Comparison of ENCODE assay signal across 8 cellular contexts in the genomic region with DNA sequence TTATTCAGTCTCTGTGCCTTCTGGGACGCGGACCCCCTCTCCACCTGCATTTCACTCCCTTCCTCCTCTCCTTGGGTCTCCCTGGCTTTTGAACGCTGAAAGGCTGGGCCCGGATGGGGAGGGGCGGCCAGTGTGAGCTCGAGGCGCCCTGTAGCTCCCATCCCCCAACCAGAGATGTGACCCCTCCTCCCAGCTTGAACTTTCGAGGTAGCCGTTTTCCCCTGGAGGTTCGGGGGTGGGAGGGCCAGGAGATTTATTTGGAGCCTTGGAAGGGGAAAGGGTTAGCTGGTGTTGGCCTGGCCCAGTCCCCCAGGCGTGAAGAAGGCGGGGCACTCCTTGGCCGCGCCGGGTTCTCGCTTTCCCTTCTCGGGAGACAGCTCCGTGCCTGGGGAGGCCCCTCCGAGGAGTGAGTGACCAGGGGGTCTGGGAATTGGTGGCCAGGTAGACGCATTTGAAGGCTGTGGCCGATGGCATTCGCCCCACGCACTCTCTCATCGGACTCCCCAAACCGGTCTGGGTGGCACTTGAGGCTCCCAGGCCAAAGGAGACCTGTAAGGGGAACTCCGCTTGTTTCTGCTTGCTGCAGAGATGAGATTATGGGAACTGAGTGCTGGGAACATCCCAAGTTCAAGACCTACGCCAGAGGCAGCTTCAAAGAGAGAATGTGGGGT. TPM values are rescaled to one million over a fixed set of nuclear protein-coding genes. Genes with fewer than 3 reads are reported as not detected.
DNase-seq lines count a peak whose midpoint lies in the region; ATAC-seq and TF ChIP-seq lines count a peak whose summit lies in the region.

No MANE protein-coding gene starts in this region.

- H3K36me3 ChIP-seq in BJ (ENCODE audit: control insufficient read depth, insufficient read depth, low read length) (peaks cover 2% of the 10 kb centered on the region; the same call in 1 of the 2 replicates), neuronal stem cell (replicated peaks in 1 of 2; ENCODE audit: control insufficient read depth in 2 of 2, insufficient read depth in 2 of 2, low read length in 2 of 2) (peaks cover 5 to 37% of the 10 kb centered on the region in 2 donors)

- H2BK12ac ChIP-seq in neuronal stem cell (ENCODE audit: low read length), result no peak overlapping the region

- H4K8ac ChIP-seq in neuronal stem cell (ENCODE audit: low read depth, low read length), result no peak overlapping the region

- H3K4me2 ChIP-seq in neuronal stem cell (ENCODE audit: insufficient read depth, low read length, poor library complexity, severe bottlenecking), result peak overlapping the region; percentile 95

- H3K27me3 ChIP-seq in BJ (ENCODE audit: control insufficient read depth, insufficient read depth, low read length) (no peaks in the 10 kb centered on the region), HL-60 (ENCODE audit: insufficient read depth, poor library complexity, severe bottlenecking) (no peaks in the 10 kb centered on the region), foreskin keratinocyte (no peaks in the 10 kb centered on the region), neuronal stem cell (ENCODE audit: control insufficient read depth in 3 of 3, insufficient read depth in 3 of 3, low read depth in 1 of 3, low read length in 3 of 3) (no peaks in the 10 kb centered on the region)

- peak overlapping the region; percentile 98 for H2AFZ ChIP-seq in neuronal stem cell (ENCODE audit: low read length)

- H3K18ac ChIP-seq in neuronal stem cell (ENCODE audit: low read length), result peak overlapping the region; percentile 92

- no peak overlapping the region for H4K91ac ChIP-seq in neuronal stem cell (ENCODE audit: low read depth, low read length, poor library complexity)

- no peaks in the 10 kb centered on the region for H3K9me3 Mint-ChIP-seq in activated T-cell treated with anti-CD3 and anti-CD28 coated beads, Interleukin-2, amount 50 U/mL, for 24 hours

- no peaks in the 10 kb centered on the region for H3K27me3 Mint-ChIP-seq in activated T-cell treated with anti-CD3 and anti-CD28 coated beads, Interleukin-2, amount 50 U/mL, for 24 hours

- peak overlapping the region; percentile 67 for H3K27ac Mint-ChIP-seq in activated T-cell treated with anti-CD3 and anti-CD28 coated beads, Interleukin-2, amount 50 U/mL, for 24 hours

- no peaks in the 10 kb centered on the region for H3K9me3 ChIP-seq in neuronal stem cell (replicated peaks in 1 of 2; ENCODE audit: control insufficient read depth in 2 of 2, insufficient read depth in 1 of 2, low read depth in 1 of 2, low read length in 2 of 2)

- peak overlapping the region; percentile 70 for H2BK120ac ChIP-seq in neuronal stem cell (ENCODE audit: low read depth, low read length)

- H3K4me3 ChIP-seq in BJ (ENCODE audit: low read depth, low read length), result peak overlapping the region; percentile 89
- H3K4me3 ChIP-seq in HL-60 (replicated peaks; ENCODE audit: insufficient read depth, low read length), result peak overlapping the region; percentile 70
- peak overlapping the region; percentile 75 to 86 for H3K4me3 ChIP-seq in neuronal stem cell (ENCODE audit: low read length in 2 of 2)

- H3K4me1 Mint-ChIP-seq in activated T-cell treated with anti-CD3 and anti-CD28 coated beads, Interleukin-2, amount 50 U/mL, for 24 hours (ENCODE audit: low read depth), result peaks cover 32% of the 10 kb centered on the region

- H3K4ac ChIP-seq in neuronal stem cell (ENCODE audit: low read length), result no peak overlapping the region

- POLR2A ChIA-PET in BJ (lab: Charles Lee), result no interaction called here

- peak overlapping the region; percentile 16 for H3K23ac ChIP-seq in neuronal stem cell (ENCODE audit: low read depth, low read length, poor library complexity)

- H3K27ac ChIP-seq in HL-60 (replicated peaks) (no peak overlapping the region), foreskin keratinocyte (peak overlapping the region; percentile 74), neuronal stem cell (replicated peaks; ENCODE audit: low read length) (no peak overlapping the region)

- H2AK5ac ChIP-seq in neuronal stem cell (ENCODE audit: low read depth, low read length), result no peak overlapping the region

- H3K4me1 ChIP-seq in foreskin keratinocyte (peaks cover 8% of the 10 kb centered on the region), neuronal stem cell (ENCODE audit: control insufficient read depth in 2 of 2, insufficient read depth in 1 of 2, low read depth in 1 of 2, low read length in 2 of 2) (peaks cover 3 to 6% of the 10 kb centered on the region in 2 donors)

- H3K4me3 Mint-ChIP-seq in activated T-cell treated with anti-CD3 and anti-CD28 coated beads, Interleukin-2, amount 50 U/mL, for 24 hours, result peak overlapping the region; percentile 84

- H3K14ac ChIP-seq in neuronal stem cell (ENCODE audit: low read length), result peak overlapping the region; percentile 17

- peaks cover 24% of the 10 kb centered on the region for H3K36me3 Mint-ChIP-seq in activated T-cell treated with anti-CD3 and anti-CD28 coated beads, Interleukin-2, amount 50 U/mL, for 24 hours (ENCODE audit: low read depth)

- no peaks in the 10 kb centered on the region for H3K79me1 ChIP-seq in neuronal stem cell (ENCODE audit: low read depth, low read length)

- no peak overlapping the region for H2BK5ac ChIP-seq in neuronal stem cell (ENCODE audit: low read length)

- peak overlapping the region; percentile 24 for H3K9ac ChIP-seq in neuronal stem cell (ENCODE audit: low read depth, low read length, poor library complexity)

- TF ChIP-seq CTCF in BJ (IDR thresholded peaks at IDR 0.05; ENCODE audit: insufficient read depth, low read depth, low read length) (no peak), HL-60 (IDR thresholded peaks at IDR 0.05; ENCODE audit: insufficient read depth, low read length) (no peak), foreskin keratinocyte (conservative IDR thresholded peaks at IDR 0.05) (peak; percentile 1)

- DNase-seq in BJ (ENCODE audit: low read depth), result no peak
- DNase-seq in HL-60 (ENCODE audit: low read depth in 1 of 2, low spot score in 1 of 2), result peak in 1 of 2 experiments; percentile 11
- peak; percentile 49 for DNase-seq in activated T-cell treated with anti-CD3 and anti-CD28 coated beads, Interleukin-2, amount 50 U/mL, for 24 hours
- peak; percentile 27 to 54 for DNase-seq in foreskin keratinocyte
- DNase-seq in neuronal stem cell (ENCODE audit: low spot score), result peak; percentile 37
- no peak for DNase-seq in NCI-H2081 treated with DMSO at 0.1 percent for 48 hours (lab: John Stamatoyannopoulos, UW)

- WGBS in neuronal stem cell (ENCODE audit: extremely low coverage in 2 of 2, insufficient read length in 2 of 2, insufficient replicate concordance in 1 of 2), 2 donors, result no CpG with 5 or more reads among the region's 27 CpGs

- CTCF ChIA-PET in BJ (lab: Yijun Ruan, JAX), result interaction anchor here (1.2 to 4.0 kb wide), 5 partner anchors 21 to 307 kb away, joined by 4 to 25 read pairs (median 5); no protein-coding TSS in a partner anchor

- no peak overlapping the region for H2BK15ac ChIP-seq in neuronal stem cell (ENCODE audit: low read length)

- ATAC-seq in foreskin keratinocyte (peak; percentile 53), GM18868 (IDR thresholded peaks at IDR 0.05; ENCODE audit: unreplicated experiment) (no peak), HG03442 (IDR thresholded peaks at IDR 0.05; ENCODE audit: unreplicated experiment) (no peak)

RNA-seq across cellular contexts. Expression of gene LDAF1, which starts 0.9 kb away (rescaled TPM):
- polyA plus RNA-seq in BJ (2011; rRNA removed) (28.1 and 31.1 TPM in 2 replicates), foreskin keratinocyte (16.5 and 18.5 TPM in 2 replicates)
- 15.3 and 28.7 TPM in 2 replicates for polyA minus RNA-seq in BJ (2011; rRNA and poly(A)+ RNA removed)
- 19.3 and 27.4 TPM in 2 replicates for total RNA-seq in foreskin keratinocyte
- 30.8 TPM for polyA plus RNA-seq in neuronal stem cell (2013, experiment 1 of 2)
- 33.3 TPM for polyA plus RNA-seq in neuronal stem cell (2013, experiment 2 of 2)

RNA-seq across cellular contexts. Expression of gene DNAH3, which starts 8.8 kb away (rescaled TPM):
- not detected in 2 replicates for polyA plus RNA-seq in BJ (2011; rRNA removed)
- polyA minus RNA-seq in BJ (2011; rRNA and poly(A)+ RNA removed), result not detected in 2 replicates
- 0.07 and 0.10 TPM in 2 replicates for total RNA-seq in foreskin keratinocyte
- polyA plus RNA-seq in foreskin keratinocyte, result 0.06 and 0.10 TPM in 2 replicates
- polyA plus RNA-seq in neuronal stem cell (2013, experiment 1 of 2), result 0.22 TPM
- polyA plus RNA-seq in neuronal stem cell (2013, experiment 2 of 2), result 0.18 TPM

RNA-seq across cellular contexts. Expression of gene ZP2, which starts 52.0 kb away (rescaled TPM):
- polyA plus RNA-seq in BJ (2011; rRNA removed) (not detected in 2 replicates), foreskin keratinocyte (not detected in 2 replicates)
- polyA minus RNA-seq in BJ (2011; rRNA and poly(A)+ RNA removed), result not detected in 2 replicates
- total RNA-seq in foreskin keratinocyte, result not detected in 2 replicates
- polyA plus RNA-seq in neuronal stem cell (2013, experiment 1 of 2), result not detected
- polyA plus RNA-seq in neuronal stem cell (2013, experiment 2 of 2), result not detected

Comparison
In these comparisons a context has a peak if more than half of its experiments do, and no peak if none do; other contexts are left out.
1. DNase-seq: peak in activated T-cell treated with anti-CD3 and anti-CD28 coated beads, Interleukin-2, amount 50 U/mL, for 24 hours (single experiment), foreskin keratinocyte (2 of 2) and neuronal stem cell (single experiment); none in BJ (single experiment) and NCI-H2081 treated with DMSO at 0.1 percent for 48 hours (single experiment).
2. Peak in every context shown above with its lines, with median percentiles within 50 percentile points of each other: H3K4me3 ChIP-seq.